In genomic region chr3:115146418-115147328, GRCh38 we compare ENCODE assay signal across 8 cellular contexts. TPM values are rescaled to one million over a fixed set of nuclear protein-coding genes. Genes with fewer than 3 reads are reported as not detected.
DNase-seq lines count a peak whose midpoint lies in the region; ATAC-seq, FAIRE-seq and TF ChIP-seq lines count a peak whose summit lies in the region.

ZBTB20 (minus strand) TSS chr3:115147288.

- H3K36me3 Mint-ChIP-seq in activated naive CD8-positive, alpha-beta T cell: peaks cover 7% of the 10 kb centered on the region

- H3K27me3 Mint-ChIP-seq in activated naive CD8-positive, alpha-beta T cell: no peaks in the 10 kb centered on the region

- peak; percentile 42 to 45 for TF ChIP-seq POLR2A in tibial nerve (IDR thresholded peaks at IDR 0.05)

- H3K36me3 ChIP-seq in pancreas (no peaks in the 10 kb centered on the region), tibial nerve (no peaks in the 10 kb centered on the region)

- H3K4me1 ChIP-seq in pancreas: peaks cover 0 to 16% (median 6%) of the 10 kb centered on the region in 3 donors
- H3K4me1 ChIP-seq in tibial nerve: peaks cover 0 to 32% (median 11%) of the 10 kb centered on the region in 4 donors

- peak within 1 kb of the TSS; percentile 70 to 87 (median 84) for H3K4me3 ChIP-seq in pancreas
- H3K4me3 ChIP-seq in tibial nerve: peak within 1 kb of the TSS; percentile 82 to 96 (median 95)

- no peak for FAIRE-seq in pancreas (lab: Jason Lieb, UNC)

- WGBS in pancreas, 2 donors: 1% methylated on average over 29 to 68 of the region's 72 CpGs
- WGBS in tibial nerve, 2 donors: 1% methylated on average over 30 to 47 of the region's 72 CpGs

- H3K9me3 Mint-ChIP-seq in activated naive CD8-positive, alpha-beta T cell (ENCODE audit: low read depth): peaks cover 4% of the 10 kb centered on the region

- ATAC-seq in GM21528 (IDR thresholded peaks at IDR 0.05; ENCODE audit: low FRiP score, unreplicated experiment): peak; percentile 40
- ATAC-seq in Right ventricle myocardium inferior: peak; percentile 33
- peak; percentile 47 to 59 (median 53) for ATAC-seq in pancreas

- no peak for TF ChIP-seq RAD21 in Ishikawa (IDR thresholded peaks at IDR 0.05; ENCODE audit: low read depth)

- no peaks in the 10 kb centered on the region for H3K9me3 ChIP-seq in pancreas
- H3K9me3 ChIP-seq in tibial nerve: no peaks in the 10 kb centered on the region

- H3K27me3 ChIP-seq in pancreas (no peaks in the 10 kb centered on the region), tibial nerve (no peaks in the 10 kb centered on the region)

- H3K27ac Mint-ChIP-seq in activated naive CD8-positive, alpha-beta T cell: peak within 1 kb of the TSS; percentile 99

- peak within 1 kb of the TSS; percentile 91 to 99 (median 97) for H3K27ac ChIP-seq in pancreas
- peak within 1 kb of the TSS; percentile 98 to 100 (median 99) for H3K27ac ChIP-seq in tibial nerve

- no peak for TF ChIP-seq CTCF in pancreas (IDR thresholded peaks at IDR 0.05)
- no peak for TF ChIP-seq CTCF in tibial nerve (IDR thresholded peaks at IDR 0.05)

- H3K4me1 Mint-ChIP-seq in activated naive CD8-positive, alpha-beta T cell (ENCODE audit: low read depth): peaks cover 42% of the 10 kb centered on the region

- H3K4me3 Mint-ChIP-seq in activated naive CD8-positive, alpha-beta T cell: peak within 1 kb of the TSS; percentile 99

- DNase-seq in DMS 273 treated with DMSO at 0.1 percent for 48 hours (lab: John Stamatoyannopoulos, UW): peak; percentile 71
- DNase-seq in SKM-1 (lab: John Stamatoyannopoulos, UW; ENCODE audit: unreplicated experiment): peak; percentile 39
- DNase-seq in Right ventricle myocardium inferior (ENCODE audit: missing footprints): peak; percentile 78
- DNase-seq in pancreas: peak; percentile 61 to 84 (median 72)
- DNase-seq in tibial nerve (ENCODE audit: low spot score in 2 of 2): peak; percentile 16 to 32

- TF ChIP-seq EP300 in Ishikawa (IDR thresholded peaks at IDR 0.05; ENCODE audit: borderline replicate concordance) (no peak), tibial nerve (IDR thresholded peaks at IDR 0.05) (peak in 1 of 2 donors; percentile 72)

- intact Hi-C loops in Right ventricle myocardium inferior (cut with DNase I) (loop anchor here (2.0 kb wide), 2 partner anchors 48 to 1400 kb away; partner anchors contain the start of genes ATP6V1A and NAA50), pancreas (cut with DNase I) (no loop called here)

TF ChIP-seq in Ishikawa, 13 proteins besides CTCF, POLR2A, EP300 and RAD21:
- TF ChIP-seq CREB1 (IDR thresholded peaks at IDR 0.05; ENCODE audit: low read depth): no peak
- TF ChIP-seq TAF1 (IDR thresholded peaks at IDR 0.05; ENCODE audit: low read depth): peak; percentile 45; the same call in 1 of the 2 replicates
TF ChIP-seq in Ishikawa: peak in this region for 1.

RNA-seq across cellular contexts. Expression of gene ZBTB20, which starts in this region (rescaled TPM):
- total RNA-seq in Right ventricle myocardium inferior (55.7 TPM), pancreas (10 to 100 TPM; 34.7 to 81.5 (median 47.0) TPM), tibial nerve (100 to 1,000 TPM in 2 of 4 donors, 10 to 100 TPM in 2; 63.3 to 127 (median 102) TPM)
- 10 to 100 TPM in 1 of 2 donors, 1 to 10 TPM in 1; 1.3 to 16.0 TPM for polyA plus RNA-seq in pancreas

Comparison
In these comparisons a context has a peak if more than half of its experiments do, and no peak if none do; other contexts are left out.
1. Peak in every context shown above with its lines: DNase-seq, ATAC-seq, H3K4me3 ChIP-seq and H3K27ac ChIP-seq.
2. DNase-seq: peak in every context shown above with its lines; median percentile 78 in Right ventricle myocardium inferior; 72 in pancreas; 71 in DMS 273 treated with DMSO at 0.1 percent for 48 hours; 39 in SKM-1; 24 in tibial nerve.